In genomic region chr14:100662850-100663527, GRCh38 we compare ENCODE assay signal across 1 cellular context.
TF ChIP-seq lines count a peak whose summit lies in the region.

No MANE protein-coding gene starts in this region.

TF ChIP-seq in K562, 482 proteins besides CTCF, POLR2A, EP300 and RAD21 (continued from another document and continues in another):
- TF ChIP-seq ZBTB33 (CRISPR knock-in tag; IDR thresholded peaks at IDR 0.05), result no peak
- no peak for TF ChIP-seq LEF1 (IDR thresholded peaks at IDR 0.05)
- TF ChIP-seq ZNF695 (CRISPR knock-in tag; IDR thresholded peaks at IDR 0.05), result no peak
- no peak for TF ChIP-seq PTRF (tag; IDR thresholded peaks at IDR 0.05)
- no peak for TF ChIP-seq ZBTB12 (CRISPR knock-in tag; IDR thresholded peaks at IDR 0.05)
- TF ChIP-seq PRDM10 (IDR thresholded peaks at IDR 0.05; ENCODE audit: partially characterized antibody), result no peak
- peak; percentile 78 to 81 for TF ChIP-seq NRF1 (conservative IDR thresholded peaks at IDR 0.05 in 1 of 2, IDR thresholded peaks at IDR 0.05 in 1 of 2)
- TF ChIP-seq HNRNPLL (IDR thresholded peaks at IDR 0.05; ENCODE audit: low read depth, low read length, poor library complexity, severe bottlenecking), result no peak
- TF ChIP-seq PHF20 (IDR thresholded peaks at IDR 0.05; ENCODE audit: partially characterized antibody), result peak; percentile 74
- TF ChIP-seq BRF2 (IDR thresholded peaks at IDR 0.05; ENCODE audit: borderline replicate concordance, insufficient read depth, insufficient read length), result no peak
- no peak for TF ChIP-seq RBM17 (IDR thresholded peaks at IDR 0.05; ENCODE audit: borderline replicate concordance, low read depth, low read length)
- TF ChIP-seq DMBX1 (CRISPR knock-in tag; IDR thresholded peaks at IDR 0.05; ENCODE audit: borderline replicate concordance), result peak; percentile 57; the same call in 1 of the 2 replicates
- TF ChIP-seq SRSF3 (IDR thresholded peaks at IDR 0.05; ENCODE audit: insufficient read depth, low read length), result no peak
- TF ChIP-seq PKNOX1 (IDR thresholded peaks at IDR 0.05), result peak; percentile 28; the same call in 1 of the 2 replicates
- TF ChIP-seq NBN (IDR thresholded peaks at IDR 0.05; ENCODE audit: low read depth), result no peak
- TF ChIP-seq MAFK (IDR thresholded peaks at IDR 0.05; ENCODE audit: low read length), result no peak
- TF ChIP-seq MBD2 (IDR thresholded peaks at IDR 0.05; ENCODE audit: borderline replicate concordance, low read depth), result no peak
- no peak for TF ChIP-seq NFIX (CRISPR knock-in tag; IDR thresholded peaks at IDR 0.05; ENCODE audit: low read depth)
- TF ChIP-seq BMI1 (IDR thresholded peaks at IDR 0.05; ENCODE audit: low read length), result no peak
- TF ChIP-seq GTF2E2 (tag; IDR thresholded peaks at IDR 0.05), result peak; percentile 72
- TF ChIP-seq MAZ (CRISPR knock-in tag; conservative IDR thresholded peaks at IDR 0.05 in 1 of 2, IDR thresholded peaks at IDR 0.05 in 1 of 2), result no peak; a peak in 1 of 4 replicates
- TF ChIP-seq GABPB1 (CRISPR knock-in tag; IDR thresholded peaks at IDR 0.05), result peak; percentile 95
- no peak for TF ChIP-seq TEAD2 (tag; IDR thresholded peaks at IDR 0.05)
- TF ChIP-seq, protein P1, sequence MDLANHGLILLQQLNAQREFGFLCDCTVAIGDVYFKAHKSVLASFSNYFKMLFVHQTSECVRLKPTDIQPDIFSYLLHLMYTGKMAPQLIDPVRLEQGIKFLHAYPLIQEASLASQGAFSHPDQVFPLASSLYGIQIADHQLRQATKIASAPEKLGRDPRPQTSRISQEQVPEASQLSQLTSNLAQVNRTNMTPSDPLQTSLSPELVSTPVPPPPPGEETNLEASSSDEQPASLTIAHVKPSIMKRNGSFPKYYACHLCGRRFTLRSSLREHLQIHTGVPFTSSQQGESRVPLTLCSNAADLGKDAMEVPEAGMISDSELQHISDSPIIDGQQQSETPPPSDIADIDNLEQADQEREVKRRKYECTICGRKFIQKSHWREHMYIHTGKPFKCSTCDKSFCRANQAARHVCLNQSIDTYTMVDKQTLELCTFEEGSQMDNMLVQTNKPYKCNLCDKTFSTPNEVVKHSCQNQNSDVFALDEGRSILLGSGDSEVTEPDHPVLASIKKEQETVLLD (IDR thresholded peaks at IDR 0.05), result no peak
- TF ChIP-seq, protein P2, sequence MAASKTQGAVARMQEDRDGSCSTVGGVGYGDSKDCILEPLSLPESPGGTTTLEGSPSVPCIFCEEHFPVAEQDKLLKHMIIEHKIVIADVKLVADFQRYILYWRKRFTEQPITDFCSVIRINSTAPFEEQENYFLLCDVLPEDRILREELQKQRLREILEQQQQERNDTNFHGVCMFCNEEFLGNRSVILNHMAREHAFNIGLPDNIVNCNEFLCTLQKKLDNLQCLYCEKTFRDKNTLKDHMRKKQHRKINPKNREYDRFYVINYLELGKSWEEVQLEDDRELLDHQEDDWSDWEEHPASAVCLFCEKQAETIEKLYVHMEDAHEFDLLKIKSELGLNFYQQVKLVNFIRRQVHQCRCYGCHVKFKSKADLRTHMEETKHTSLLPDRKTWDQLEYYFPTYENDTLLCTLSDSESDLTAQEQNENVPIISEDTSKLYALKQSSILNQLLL (CRISPR knock-in tag; IDR thresholded peaks at IDR 0.05; ENCODE audit: borderline replicate concordance), result no peak
- no peak for TF ChIP-seq TCF3 (CRISPR knock-in tag; IDR thresholded peaks at IDR 0.05)
- no peak for TF ChIP-seq POLR3G (IDR thresholded peaks at IDR 0.05; ENCODE audit: extremely low read depth, insufficient read length, insufficient replicate concordance)
- TF ChIP-seq, protein P3, sequence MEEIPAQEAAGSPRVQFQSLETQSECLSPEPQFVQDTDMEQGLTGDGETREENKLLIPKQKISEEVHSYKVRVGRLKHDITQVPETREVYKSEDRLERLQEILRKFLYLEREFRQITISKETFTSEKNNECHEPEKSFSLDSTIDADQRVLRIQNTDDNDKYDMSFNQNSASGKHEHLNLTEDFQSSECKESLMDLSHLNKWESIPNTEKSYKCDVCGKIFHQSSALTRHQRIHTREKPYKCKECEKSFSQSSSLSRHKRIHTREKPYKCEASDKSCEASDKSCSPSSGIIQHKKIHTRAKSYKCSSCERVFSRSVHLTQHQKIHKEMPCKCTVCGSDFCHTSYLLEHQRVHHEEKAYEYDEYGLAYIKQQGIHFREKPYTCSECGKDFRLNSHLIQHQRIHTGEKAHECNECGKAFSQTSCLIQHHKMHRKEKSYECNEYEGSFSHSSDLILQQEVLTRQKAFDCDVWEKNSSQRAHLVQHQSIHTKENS (CRISPR knock-in tag; IDR thresholded peaks at IDR 0.05), result no peak
- TF ChIP-seq NR2F6 (CRISPR knock-in tag; IDR thresholded peaks at IDR 0.05), result no peak
- no peak for TF ChIP-seq KDM1A (IDR thresholded peaks at IDR 0.05)
- TF ChIP-seq NFYB (IDR thresholded peaks at IDR 0.05; ENCODE audit: extremely low read depth, insufficient read length), result no peak
- no peak for TF ChIP-seq ZC3H8 (IDR thresholded peaks at IDR 0.05)
- TF ChIP-seq TFAP4 (CRISPR knock-in tag; IDR thresholded peaks at IDR 0.05; ENCODE audit: borderline replicate concordance), result peak; percentile 37; the same call in 1 of the 2 replicates
- TF ChIP-seq TAF9B (IDR thresholded peaks at IDR 0.05; ENCODE audit: partially characterized antibody), result no peak
- TF ChIP-seq MCM2 (IDR thresholded peaks at IDR 0.05; ENCODE audit: low read depth), result no peak
- no peak for TF ChIP-seq PHF21A (IDR thresholded peaks at IDR 0.05; ENCODE audit: borderline replicate concordance, low read depth)
- TF ChIP-seq ZC3H4 (CRISPR knock-in tag; IDR thresholded peaks at IDR 0.05; ENCODE audit: borderline replicate concordance), result no peak
- TF ChIP-seq SIRT6 (IDR thresholded peaks at IDR 0.05; ENCODE audit: low read depth, low read length), result no peak
- no peak for TF ChIP-seq NFE2 (IDR thresholded peaks at IDR 0.05; ENCODE audit: low read depth)
- no peak for TF ChIP-seq ZNF740 (CRISPR knock-in tag; IDR thresholded peaks at IDR 0.05)
- no peak for TF ChIP-seq ZNF740 (tag; IDR thresholded peaks at IDR 0.05)
- TF ChIP-seq, protein P4, sequence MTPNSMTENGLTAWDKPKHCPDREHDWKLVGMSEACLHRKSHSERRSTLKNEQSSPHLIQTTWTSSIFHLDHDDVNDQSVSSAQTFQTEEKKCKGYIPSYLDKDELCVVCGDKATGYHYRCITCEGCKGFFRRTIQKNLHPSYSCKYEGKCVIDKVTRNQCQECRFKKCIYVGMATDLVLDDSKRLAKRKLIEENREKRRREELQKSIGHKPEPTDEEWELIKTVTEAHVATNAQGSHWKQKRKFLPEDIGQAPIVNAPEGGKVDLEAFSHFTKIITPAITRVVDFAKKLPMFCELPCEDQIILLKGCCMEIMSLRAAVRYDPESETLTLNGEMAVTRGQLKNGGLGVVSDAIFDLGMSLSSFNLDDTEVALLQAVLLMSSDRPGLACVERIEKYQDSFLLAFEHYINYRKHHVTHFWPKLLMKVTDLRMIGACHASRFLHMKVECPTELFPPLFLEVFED (CRISPR knock-in tag; conservative IDR thresholded peaks at IDR 0.05), result no peak
- TF ChIP-seq BCLAF1 (IDR thresholded peaks at IDR 0.05; ENCODE audit: borderline replicate concordance in 1 of 2, control insufficient read depth in 1 of 2, low read depth in 2 of 2, low read length in 1 of 2), result no peak
- no peak for TF ChIP-seq KLF10 (CRISPR knock-in tag; IDR thresholded peaks at IDR 0.05)
